3 cellular contexts compared by ENCODE assay signal in the genomic region with DNA sequence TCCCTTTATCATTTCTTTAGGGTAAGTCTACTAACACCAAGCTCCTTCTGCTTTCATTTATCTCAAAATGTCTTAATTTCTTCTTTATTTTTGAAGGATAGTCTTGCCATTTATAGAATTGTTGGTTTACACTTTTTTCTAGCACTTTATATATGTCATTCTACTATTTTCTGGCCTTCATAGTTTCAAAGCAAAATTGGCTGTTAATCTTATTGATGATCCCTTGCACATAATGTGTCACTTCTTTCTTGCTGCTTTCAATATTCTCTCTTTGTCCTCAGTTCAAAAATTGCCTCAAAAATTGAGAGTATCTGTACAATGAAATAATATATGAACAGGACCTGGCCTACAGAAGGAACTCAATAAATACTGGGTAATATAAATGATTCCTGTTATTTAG.
TF ChIP-seq lines count a peak whose summit lies in the region.

No MANE protein-coding gene starts in this region.

TF ChIP-seq in HepG2, 621 proteins besides CTCF, POLR2A, EP300 and RAD21:
- peak; percentile 98 for TF ChIP-seq ZNF317 (CRISPR knock-in tag; IDR thresholded peaks at IDR 0.05)
- TF ChIP-seq, protein P1, sequence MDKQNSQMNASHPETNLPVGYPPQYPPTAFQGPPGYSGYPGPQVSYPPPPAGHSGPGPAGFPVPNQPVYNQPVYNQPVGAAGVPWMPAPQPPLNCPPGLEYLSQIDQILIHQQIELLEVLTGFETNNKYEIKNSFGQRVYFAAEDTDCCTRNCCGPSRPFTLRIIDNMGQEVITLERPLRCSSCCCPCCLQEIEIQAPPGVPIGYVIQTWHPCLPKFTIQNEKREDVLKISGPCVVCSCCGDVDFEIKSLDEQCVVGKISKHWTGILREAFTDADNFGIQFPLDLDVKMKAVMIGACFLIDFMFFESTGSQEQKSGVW (CRISPR knock-in tag; IDR thresholded peaks at IDR 0.05; ENCODE audit: borderline replicate concordance): no peak

TF ChIP-seq in HEK293, 187 proteins besides CTCF, POLR2A, EP300 and RAD21:
- TF ChIP-seq SETDB1 (IDR thresholded peaks at IDR 0.05; ENCODE audit: insufficient read length, low read length): peak; percentile 61
- no peak for TF ChIP-seq ZFHX2 (tag by site-specific recombination; conservative IDR thresholded peaks at IDR 0.05)

TF ChIP-seq in GM12878, 131 proteins besides CTCF, POLR2A, EP300 and RAD21:
- TF ChIP-seq POLR2AphosphoS5 (IDR thresholded peaks at IDR 0.05; ENCODE audit: low read length) (no peak), NRF1 (conservative IDR thresholded peaks at IDR 0.05; ENCODE audit: low read depth, low read length) (no peak), CBX3 (IDR thresholded peaks at IDR 0.05; ENCODE audit: borderline replicate concordance, low read depth) (0 out of 2 replicates have a peak, but pooled peaks have one; percentile 23), RELA (IDR thresholded peaks at IDR 0.05; ENCODE audit: borderline replicate concordance, partially characterized antibody) (no peak), SMC3 (IDR thresholded peaks at IDR 0.05; ENCODE audit: borderline replicate concordance, low read length) (no peak), ZNF217 (IDR thresholded peaks at IDR 0.05) (0 out of 2 replicates have a peak, but pooled peaks have one; percentile 19), MEF2B (IDR thresholded peaks at IDR 0.05; ENCODE audit: partially characterized antibody, poor library complexity, severe bottlenecking) (no peak), CBX5 (IDR thresholded peaks at IDR 0.05; ENCODE audit: low read depth) (peak; percentile 97; the same call in 1 of the 2 replicates)
- TF ChIP-seq, protein P2, sequence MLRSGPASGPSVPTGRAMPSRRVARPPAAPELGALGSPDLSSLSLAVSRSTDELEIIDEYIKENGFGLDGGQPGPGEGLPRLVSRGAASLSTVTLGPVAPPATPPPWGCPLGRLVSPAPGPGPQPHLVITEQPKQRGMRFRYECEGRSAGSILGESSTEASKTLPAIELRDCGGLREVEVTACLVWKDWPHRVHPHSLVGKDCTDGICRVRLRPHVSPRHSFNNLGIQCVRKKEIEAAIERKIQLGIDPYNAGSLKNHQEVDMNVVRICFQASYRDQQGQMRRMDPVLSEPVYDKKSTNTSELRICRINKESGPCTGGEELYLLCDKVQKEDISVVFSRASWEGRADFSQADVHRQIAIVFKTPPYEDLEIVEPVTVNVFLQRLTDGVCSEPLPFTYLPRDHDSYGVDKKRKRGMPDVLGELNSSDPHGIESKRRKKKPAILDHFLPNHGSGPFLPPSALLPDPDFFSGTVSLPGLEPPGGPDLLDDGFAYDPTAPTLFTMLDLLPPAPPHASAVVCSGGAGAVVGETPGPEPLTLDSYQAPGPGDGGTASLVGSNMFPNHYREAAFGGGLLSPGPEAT (IDR thresholded peaks at IDR 0.05; ENCODE audit: low read depth): no peak
- TF ChIP-seq, protein P3, sequence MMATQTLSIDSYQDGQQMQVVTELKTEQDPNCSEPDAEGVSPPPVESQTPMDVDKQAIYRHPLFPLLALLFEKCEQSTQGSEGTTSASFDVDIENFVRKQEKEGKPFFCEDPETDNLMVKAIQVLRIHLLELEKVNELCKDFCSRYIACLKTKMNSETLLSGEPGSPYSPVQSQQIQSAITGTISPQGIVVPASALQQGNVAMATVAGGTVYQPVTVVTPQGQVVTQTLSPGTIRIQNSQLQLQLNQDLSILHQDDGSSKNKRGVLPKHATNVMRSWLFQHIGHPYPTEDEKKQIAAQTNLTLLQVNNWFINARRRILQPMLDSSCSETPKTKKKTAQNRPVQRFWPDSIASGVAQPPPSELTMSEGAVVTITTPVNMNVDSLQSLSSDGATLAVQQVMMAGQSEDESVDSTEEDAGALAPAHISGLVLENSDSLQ (IDR thresholded peaks at IDR 0.05): no peak
